ENCODE assay signal across 1 cellular context in the genomic region with DNA sequence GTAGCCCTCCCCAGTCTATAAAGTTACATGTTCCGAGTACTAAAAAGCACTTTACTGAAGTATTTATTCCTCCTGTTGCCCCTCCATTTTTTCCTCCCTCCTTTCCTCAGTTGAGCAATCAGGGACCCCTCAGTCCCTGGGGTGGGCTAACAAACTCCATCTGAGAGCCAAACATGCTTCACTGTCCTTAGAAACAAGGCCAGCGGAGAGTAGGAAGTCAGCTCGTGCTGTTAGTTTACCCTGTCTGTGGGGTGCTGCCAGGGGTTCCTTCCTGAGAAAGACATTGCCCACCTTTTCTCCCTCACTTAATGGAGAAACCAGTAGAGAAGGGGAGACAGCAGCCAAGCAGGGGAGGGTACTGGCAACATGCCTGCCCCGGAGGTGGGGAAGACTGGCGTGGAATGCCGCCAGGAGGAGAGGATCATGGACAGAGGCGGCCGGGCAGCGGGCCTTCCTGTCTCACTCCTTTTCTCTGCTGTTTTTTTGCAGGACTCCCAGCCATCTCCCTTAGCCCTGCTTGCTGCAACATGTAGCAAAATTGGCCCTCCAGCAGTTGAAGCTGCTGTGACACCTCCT.
TF ChIP-seq lines count a peak whose summit lies in the region.

No MANE protein-coding gene starts in this region.

TF ChIP-seq in HCT116, 20 proteins besides CTCF, POLR2A, EP300 and RAD21 (continued from another document):
- TF ChIP-seq, protein P1, sequence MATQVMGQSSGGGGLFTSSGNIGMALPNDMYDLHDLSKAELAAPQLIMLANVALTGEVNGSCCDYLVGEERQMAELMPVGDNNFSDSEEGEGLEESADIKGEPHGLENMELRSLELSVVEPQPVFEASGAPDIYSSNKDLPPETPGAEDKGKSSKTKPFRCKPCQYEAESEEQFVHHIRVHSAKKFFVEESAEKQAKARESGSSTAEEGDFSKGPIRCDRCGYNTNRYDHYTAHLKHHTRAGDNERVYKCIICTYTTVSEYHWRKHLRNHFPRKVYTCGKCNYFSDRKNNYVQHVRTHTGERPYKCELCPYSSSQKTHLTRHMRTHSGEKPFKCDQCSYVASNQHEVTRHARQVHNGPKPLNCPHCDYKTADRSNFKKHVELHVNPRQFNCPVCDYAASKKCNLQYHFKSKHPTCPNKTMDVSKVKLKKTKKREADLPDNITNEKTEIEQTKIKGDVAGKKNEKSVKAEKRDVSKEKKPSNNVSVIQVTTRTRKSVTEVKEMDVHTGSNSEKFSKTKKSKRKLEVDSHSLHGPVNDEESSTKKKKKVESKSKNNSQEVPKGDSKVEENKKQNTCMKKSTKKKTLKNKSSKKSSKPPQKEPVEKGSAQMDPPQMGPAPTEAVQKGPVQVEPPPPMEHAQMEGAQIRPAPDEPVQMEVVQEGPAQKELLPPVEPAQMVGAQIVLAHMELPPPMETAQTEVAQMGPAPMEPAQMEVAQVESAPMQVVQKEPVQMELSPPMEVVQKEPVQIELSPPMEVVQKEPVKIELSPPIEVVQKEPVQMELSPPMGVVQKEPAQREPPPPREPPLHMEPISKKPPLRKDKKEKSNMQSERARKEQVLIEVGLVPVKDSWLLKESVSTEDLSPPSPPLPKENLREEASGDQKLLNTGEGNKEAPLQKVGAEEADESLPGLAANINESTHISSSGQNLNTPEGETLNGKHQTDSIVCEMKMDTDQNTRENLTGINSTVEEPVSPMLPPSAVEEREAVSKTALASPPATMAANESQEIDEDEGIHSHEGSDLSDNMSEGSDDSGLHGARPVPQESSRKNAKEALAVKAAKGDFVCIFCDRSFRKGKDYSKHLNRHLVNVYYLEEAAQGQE (IDR thresholded peaks at IDR 0.05; ENCODE audit: low read depth) = no peak
- no peak for TF ChIP-seq EZH2phosphoT487 (IDR thresholded peaks at IDR 0.05; ENCODE audit: borderline replicate concordance)
- TF ChIP-seq YY1 (IDR thresholded peaks at IDR 0.05; ENCODE audit: extremely low read depth, insufficient replicate concordance, low read depth, low read length) = no peak
- TF ChIP-seq, protein P2, sequence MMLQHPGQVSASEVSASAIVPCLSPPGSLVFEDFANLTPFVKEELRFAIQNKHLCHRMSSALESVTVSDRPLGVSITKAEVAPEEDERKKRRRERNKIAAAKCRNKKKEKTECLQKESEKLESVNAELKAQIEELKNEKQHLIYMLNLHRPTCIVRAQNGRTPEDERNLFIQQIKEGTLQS (IDR thresholded peaks at IDR 0.05) = no peak
- TF ChIP-seq SIN3A (IDR thresholded peaks at IDR 0.05; ENCODE audit: low read depth) = no peak
- no peak for TF ChIP-seq CEBPB (IDR thresholded peaks at IDR 0.05; ENCODE audit: low read depth)
- no peak for TF ChIP-seq POLR2AphosphoS5 (IDR thresholded peaks at IDR 0.05; ENCODE audit: low read depth, low read length)
- no peak for TF ChIP-seq MAX (IDR thresholded peaks at IDR 0.05)
- TF ChIP-seq SRF (IDR thresholded peaks at IDR 0.05; ENCODE audit: low read depth) = no peak
